In genomic region chr17:36524428-36524876, GRCh38 we compare ENCODE assay signal across 18 cellular contexts. TPM values are rescaled to one million over a fixed set of nuclear protein-coding genes. Genes with fewer than 3 reads are reported as not detected.
DNase-seq lines count a peak whose midpoint lies in the region; ATAC-seq and TF ChIP-seq lines count a peak whose summit lies in the region.
"Had no signal": no experiment of that assay in that cellular context is flagged by ENCODE, and none has a peak within 500 bp of the region (broad histone marks: within the 10 kb centered on the region; RNA-seq: fewer than 3 reads in every experiment).

No MANE protein-coding gene starts in this region.

- ATAC-seq in stimulated activated effector memory CD8-positive, alpha-beta T cell treated with anti-CD3 and anti-CD28 coated beads, Interleukin-12 subunit alpha, Interleukin-12 subunit beta, amount 100 ng/mL, for 72 hours = peak; percentile 71
- ATAC-seq: effector memory CD8-positive, alpha-beta T cell; gastroesophageal sphincter had no signal

- peak overlapping the region; percentile 60; the same call in 1 of the 2 replicates for H3K27ac ChIP-seq in MM.1S (ENCODE audit: low read length)
- H3K27ac ChIP-seq in endodermal cell (ENCODE audit: low read depth, low read length) = no peak overlapping the region
- H3K27ac ChIP-seq: gastroesophageal sphincter, KMS-11 had no signal

- no peaks in the 10 kb centered on the region for H3K9me2 ChIP-seq in MM.1S (replicated peaks; ENCODE audit: insufficient read depth, low read length)

- H3K79me2 ChIP-seq in MM.1S (ENCODE audit: low read length) = peaks cover 4% of the 10 kb centered on the region; the same call in 1 of the 2 replicates

- no peaks in the 10 kb centered on the region for H3K27me3 Mint-ChIP-seq in activated naive CD4-positive, alpha-beta T cell treated with anti-CD3 and anti-CD28 coated beads, Interleukin-2, amount 10 ng/mL, durations not matched to agents 7 days and 5 days
- H3K27me3 Mint-ChIP-seq in activated naive CD8-positive, alpha-beta T cell = no peaks in the 10 kb centered on the region
- H3K27me3 Mint-ChIP-seq in endodermal cell (ENCODE audit: insufficient read depth) = no peaks in the 10 kb centered on the region
- H3K27me3 Mint-ChIP-seq: effector memory CD8-positive, alpha-beta T cell had no signal

- CTCF ChIA-PET in activated naive CD4-positive, alpha-beta T cell treated with anti-CD3 and anti-CD28 coated beads, Interleukin-2, amount 10 ng/mL, durations not matched to agents 7 days and 5 days (lab: Charles Lee) = no interaction called here

- peaks cover 27% of the 10 kb centered on the region for H3K36me3 ChIP-seq in MM.1S (replicated peaks; ENCODE audit: insufficient read depth, low read length)
- peaks cover 91% of the 10 kb centered on the region for H3K36me3 ChIP-seq in endodermal cell (ENCODE audit: control insufficient read depth, insufficient read depth, low read length)

- H3K9me3 ChIP-seq in MM.1S (replicated peaks; ENCODE audit: insufficient read depth, low read length) (no peaks in the 10 kb centered on the region), endodermal cell (ENCODE audit: control insufficient read depth, low read length) (no peaks in the 10 kb centered on the region)
- H3K9me3 ChIP-seq: gastroesophageal sphincter had no signal

- H4K20me1 ChIP-seq in MM.1S (ENCODE audit: insufficient read depth, low read length) = no peaks in the 10 kb centered on the region

- TF ChIP-seq CTCF in MM.1S (IDR thresholded peaks at IDR 0.05; ENCODE audit: low read length) (no peak), endodermal cell (conservative IDR thresholded peaks at IDR 0.05) (no peak)

- H3K4me1 Mint-ChIP-seq in activated naive CD4-positive, alpha-beta T cell treated with anti-CD3 and anti-CD28 coated beads, Interleukin-2, amount 10 ng/mL, durations not matched to agents 7 days and 5 days = peaks cover 26% of the 10 kb centered on the region
- H3K4me1 Mint-ChIP-seq in activated naive CD8-positive, alpha-beta T cell (ENCODE audit: low read depth) = peaks cover 21% of the 10 kb centered on the region
- H3K4me1 Mint-ChIP-seq in stimulated activated effector memory CD8-positive, alpha-beta T cell treated with anti-CD3 and anti-CD28 coated beads, Interleukin-12 subunit alpha, Interleukin-12 subunit beta, amount 100 ng/mL, for 72 hours = peaks cover 28% of the 10 kb centered on the region
- peaks cover 2% of the 10 kb centered on the region for H3K4me1 Mint-ChIP-seq in endodermal cell

- WGBS in endodermal cell (ENCODE audit: insufficient coverage in 1 of 2, insufficient read length in 1 of 2), 2 experiments = 95 to 100% methylated on average over 3 to 4 of the region's 4 CpGs

- H3K27me3 ChIP-seq in MM.1S (replicated peaks; ENCODE audit: insufficient read depth, low read length) (no peaks in the 10 kb centered on the region), endodermal cell (ENCODE audit: control insufficient read depth, insufficient read depth, low read length, poor library complexity, severe bottlenecking) (no peaks in the 10 kb centered on the region)
- H3K27me3 ChIP-seq: gastroesophageal sphincter had no signal

- H2AFZ ChIP-seq in MM.1S (ENCODE audit: low read length) = no peak overlapping the region

- peaks cover 11% of the 10 kb centered on the region for H3F3A ChIP-seq in MM.1S (ENCODE audit: insufficient read depth, low read length)

- peaks cover 21% of the 10 kb centered on the region for H3K4me1 ChIP-seq in MM.1S (ENCODE audit: low read length)
- no peaks in the 10 kb centered on the region for H3K4me1 ChIP-seq in endodermal cell (ENCODE audit: control insufficient read depth, insufficient read depth, low read length)
- H3K4me1 ChIP-seq: gastroesophageal sphincter had no signal

- no peak overlapping the region for H3K4me3 ChIP-seq in MM.1S (ENCODE audit: low read length)
- no peak overlapping the region for H3K4me3 ChIP-seq in endodermal cell (ENCODE audit: low read length)
- H3K4me3 ChIP-seq: gastroesophageal sphincter had no signal

- H3K4me3 Mint-ChIP-seq in activated naive CD4-positive, alpha-beta T cell treated with anti-CD3 and anti-CD28 coated beads, Interleukin-2, amount 10 ng/mL, durations not matched to agents 7 days and 5 days = no peak overlapping the region
- peak overlapping the region; percentile 32 for H3K4me3 Mint-ChIP-seq in activated naive CD8-positive, alpha-beta T cell
- no peak overlapping the region for H3K4me3 Mint-ChIP-seq in stimulated activated effector memory CD8-positive, alpha-beta T cell treated with anti-CD3 and anti-CD28 coated beads, Interleukin-12 subunit alpha, Interleukin-12 subunit beta, amount 100 ng/mL, for 72 hours
- H3K4me3 Mint-ChIP-seq in endodermal cell = no peak overlapping the region
- H3K4me3 Mint-ChIP-seq: effector memory CD8-positive, alpha-beta T cell had no signal

- H3K4me2 ChIP-seq in MM.1S (ENCODE audit: low read depth, low read length) = no peak overlapping the region; the same call in 1 of the 2 replicates
- H3K4me2 ChIP-seq: KMS-11 had no signal

- H3K9me3 Mint-ChIP-seq in activated naive CD4-positive, alpha-beta T cell treated with anti-CD3 and anti-CD28 coated beads, Interleukin-2, amount 10 ng/mL, durations not matched to agents 7 days and 5 days = no peaks in the 10 kb centered on the region
- H3K9me3 Mint-ChIP-seq in activated naive CD8-positive, alpha-beta T cell (ENCODE audit: low read depth) = no peaks in the 10 kb centered on the region
- no peaks in the 10 kb centered on the region for H3K9me3 Mint-ChIP-seq in stimulated activated effector memory CD8-positive, alpha-beta T cell treated with anti-CD3 and anti-CD28 coated beads, Interleukin-12 subunit alpha, Interleukin-12 subunit beta, amount 100 ng/mL, for 72 hours
- no peaks in the 10 kb centered on the region for H3K9me3 Mint-ChIP-seq in endodermal cell
- H3K9me3 Mint-ChIP-seq: effector memory CD8-positive, alpha-beta T cell had no signal

- DNase-seq in activated naive CD4-positive, alpha-beta T cell treated with anti-CD3 and anti-CD28 coated beads, Interleukin-2, amount 10 ng/mL, durations not matched to agents 7 days and 5 days = no peak
- DNase-seq in activated naive CD4-positive, alpha-beta T cell treated with Interleukin-2 at 50 U/mL for 16 hours = no peak
- peak; percentile 73 for DNase-seq in MM.1S
- no peak for DNase-seq in stimulated activated effector memory CD8-positive, alpha-beta T cell treated with anti-CD3 and anti-CD28 coated beads, Interleukin-12 subunit alpha, Interleukin-12 subunit beta, amount 100 ng/mL, for 72 hours (ENCODE audit: low spot score in 2 of 2)
- DNase-seq in NCI-H1436 (lab: John Stamatoyannopoulos, UW) = no peak
- DNase-seq in endodermal cell = no peak
- DNase-seq in OCI-M1 (lab: John Stamatoyannopoulos, UW) = no peak
- DNase-seq: AML-193; caudate nucleus; DND-41; effector memory CD8-positive, alpha-beta T cell; NCI-H187; NCI-H524 treated with DMSO at 0.1 percent for 48 hours; posterior cingulate gyrus; SHP77 had no signal

- H3K36me3 Mint-ChIP-seq in activated naive CD4-positive, alpha-beta T cell treated with anti-CD3 and anti-CD28 coated beads, Interleukin-2, amount 10 ng/mL, durations not matched to agents 7 days and 5 days = peaks cover 48% of the 10 kb centered on the region
- peaks cover 25% of the 10 kb centered on the region for H3K36me3 Mint-ChIP-seq in activated naive CD8-positive, alpha-beta T cell
- H3K36me3 Mint-ChIP-seq in stimulated activated effector memory CD8-positive, alpha-beta T cell treated with anti-CD3 and anti-CD28 coated beads, Interleukin-12 subunit alpha, Interleukin-12 subunit beta, amount 100 ng/mL, for 72 hours = peaks cover 99% of the 10 kb centered on the region
- peaks cover 67% of the 10 kb centered on the region for H3K36me3 Mint-ChIP-seq in endodermal cell (ENCODE audit: low read depth)

- H3K27ac Mint-ChIP-seq in activated naive CD4-positive, alpha-beta T cell treated with anti-CD3 and anti-CD28 coated beads, Interleukin-2, amount 10 ng/mL, durations not matched to agents 7 days and 5 days = peak overlapping the region; percentile 52
- H3K27ac Mint-ChIP-seq in activated naive CD8-positive, alpha-beta T cell = peak overlapping the region; percentile 91
- peak overlapping the region; percentile 41 for H3K27ac Mint-ChIP-seq in stimulated activated effector memory CD8-positive, alpha-beta T cell treated with anti-CD3 and anti-CD28 coated beads, Interleukin-12 subunit alpha, Interleukin-12 subunit beta, amount 100 ng/mL, for 72 hours
- H3K27ac Mint-ChIP-seq in endodermal cell = no peak overlapping the region

- no peak overlapping the region for H3K9ac ChIP-seq in MM.1S (ENCODE audit: low read length)
- H3K9ac ChIP-seq in endodermal cell (ENCODE audit: extremely low read depth, low read length, poor library complexity, severe bottlenecking) = no peak overlapping the region
- H3K9ac ChIP-seq: KMS-11 had no signal

RNA-seq across cellular contexts. Expression of gene MYO19, which starts 10.2 kb away (rescaled TPM):
- total RNA-seq in endodermal cell = 100 to 1,000 TPM; 133 to 154 TPM
- 63.3 TPM for polyA plus RNA-seq in endodermal cell (2013, experiment 1 of 2)
- polyA plus RNA-seq in endodermal cell (2013, experiment 2 of 2) = 51.5 TPM

RNA-seq across cellular contexts. Expression of gene PIGW, which starts 10.3 kb away (rescaled TPM):
- 10 to 100 TPM; 10.8 to 16.6 TPM for total RNA-seq in endodermal cell
- polyA plus RNA-seq in endodermal cell (2013, experiment 1 of 2) = 7.1 TPM
- polyA plus RNA-seq in endodermal cell (2013, experiment 2 of 2) = 7.6 TPM

RNA-seq across cellular contexts. Expression of gene GGNBP2, which starts 20.3 kb away (rescaled TPM):
- total RNA-seq in endodermal cell = 10 to 100 TPM; 56.8 to 61.6 TPM
- 61.1 TPM for polyA plus RNA-seq in endodermal cell (2013, experiment 1 of 2)
- 57.6 TPM for polyA plus RNA-seq in endodermal cell (2013, experiment 2 of 2)

RNA-seq across cellular contexts. Expression of gene ZNHIT3, which starts 38.0 kb away (rescaled TPM):
- 10 to 100 TPM; 59.6 to 67.3 TPM for total RNA-seq in endodermal cell
- 64.3 TPM for polyA plus RNA-seq in endodermal cell (2013, experiment 1 of 2)
- polyA plus RNA-seq in endodermal cell (2013, experiment 2 of 2) = 67.4 TPM
